Comparison of ENCODE assay signal across 8 cellular contexts in the genomic region with DNA sequence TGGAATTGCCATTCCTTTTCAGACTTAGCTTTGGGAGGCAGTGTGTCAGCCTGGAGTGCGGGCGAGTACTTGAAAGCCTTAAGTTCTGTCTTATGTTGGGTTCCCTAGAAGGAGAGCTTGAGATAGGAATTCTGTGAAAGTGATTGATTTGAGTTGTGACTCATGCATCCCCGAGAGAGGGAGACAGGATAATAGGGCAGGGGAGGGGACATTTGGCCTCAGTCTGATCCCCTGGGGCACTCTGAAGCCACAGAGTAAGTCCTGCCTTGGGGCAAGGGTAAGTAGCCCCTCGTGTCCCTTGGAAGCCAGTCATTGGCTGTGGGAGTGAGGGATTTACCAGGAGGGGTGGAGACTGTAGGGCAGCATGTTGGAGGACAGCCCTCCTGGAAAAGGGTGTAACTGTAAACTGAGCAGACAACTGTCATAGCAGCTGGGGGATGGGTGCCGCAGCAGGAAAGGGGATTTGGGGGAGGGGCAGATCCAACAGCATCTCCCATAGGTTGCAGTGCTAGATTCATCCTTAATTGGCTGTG. TPM values are rescaled to one million over a fixed set of nuclear protein-coding genes. Genes with fewer than 3 reads are reported as not detected.
DNase-seq lines count a peak whose midpoint lies in the region; ATAC-seq and TF ChIP-seq lines count a peak whose summit lies in the region.

No MANE protein-coding gene starts in this region.

- H3K4me1 Mint-ChIP-seq in T-helper 17 cell = peaks cover 9% of the 10 kb centered on the region
- H3K4me1 Mint-ChIP-seq in activated T-cell treated with anti-CD3 and anti-CD28 coated beads, Interleukin-2, amount 50 U/mL, for 4 hours (ENCODE audit: low read depth) = peaks cover 4% of the 10 kb centered on the region
- H3K4me1 Mint-ChIP-seq in stimulated activated memory B cell treated with anti-CD40 and anti-IgM and Interleukin-4, amounts not matched to agents 10 μg/mL and 1 μg/mL and 100 μg/mL, for 72 hours = no peaks in the 10 kb centered on the region

- DNase-seq in A673 (ENCODE audit: low spot score) (peak; percentile 58), M059J (ENCODE audit: low read depth) (peak; percentile 91), adipocyte (ENCODE audit: low read depth) (no peak), iPS-NIHi7 (ENCODE audit: extremely low spot score) (peak; percentile 87), T-helper 17 cell (no peak), OCI-M2 (lab: John Stamatoyannopoulos, UW; ENCODE audit: unreplicated experiment) (no peak)
- no peak for DNase-seq in activated T-cell treated with anti-CD3 and anti-CD28 coated beads, Interleukin-2, amount 50 U/mL, for 4 hours

- BruUV-seq in A673 (replicated peaks; lab: Mats Ljungman, UMichigan) = no TSS peak

- H3K36me3 Mint-ChIP-seq in T-helper 17 cell (ENCODE audit: low read depth) = peaks cover 4% of the 10 kb centered on the region
- H3K36me3 Mint-ChIP-seq in activated T-cell treated with anti-CD3 and anti-CD28 coated beads, Interleukin-2, amount 50 U/mL, for 4 hours (ENCODE audit: insufficient read depth) = no peaks in the 10 kb centered on the region
- H3K36me3 Mint-ChIP-seq in stimulated activated memory B cell treated with anti-CD40 and anti-IgM and Interleukin-4, amounts not matched to agents 10 μg/mL and 1 μg/mL and 100 μg/mL, for 72 hours = no peaks in the 10 kb centered on the region

- H3K9ac ChIP-seq in adipocyte (ENCODE audit: low read length) = no peak overlapping the region

- no peak overlapping the region for H3K27ac ChIP-seq in A673 (ENCODE audit: low read depth, low read length, poor library complexity, severe bottlenecking)

- H3K4me1 ChIP-seq in A673 (ENCODE audit: insufficient read depth, low read length, poor library complexity, severe bottlenecking) = peaks cover 12% of the 10 kb centered on the region
- peaks cover 25% of the 10 kb centered on the region for H3K4me1 ChIP-seq in adipocyte (ENCODE audit: control insufficient read depth, insufficient read depth, low read length)

- intact Hi-C loops in A673 (cut with micrococcal nuclease; ENCODE audit: unreplicated experiment) = no loop called here

- H3K9me3 ChIP-seq in A673 (ENCODE audit: low read depth, low read length, poor library complexity, severe bottlenecking) (no peaks in the 10 kb centered on the region), adipocyte (ENCODE audit: control insufficient read depth, low read length) (no peaks in the 10 kb centered on the region), T-helper 17 cell (ENCODE audit: control insufficient read depth, low read length, poor library complexity, severe bottlenecking) (no peaks in the 10 kb centered on the region)

- H3K36me3 ChIP-seq in A673 (ENCODE audit: insufficient read depth, low read length, poor library complexity, severe bottlenecking) = no peaks in the 10 kb centered on the region
- H3K36me3 ChIP-seq in adipocyte (ENCODE audit: control insufficient read depth, insufficient read depth, low read length, severe bottlenecking) = no peaks in the 10 kb centered on the region

- H3K27me3 ChIP-seq in A673 (replicated peaks; ENCODE audit: insufficient read depth, low read depth, low read length, poor library complexity) (no peaks in the 10 kb centered on the region), adipocyte (replicated peaks; ENCODE audit: control insufficient read depth, insufficient read depth, low read length) (no peaks in the 10 kb centered on the region)

- H3K27ac Mint-ChIP-seq in T-helper 17 cell = no peak overlapping the region
- H3K27ac Mint-ChIP-seq in stimulated activated memory B cell treated with anti-CD40 and anti-IgM and Interleukin-4, amounts not matched to agents 10 μg/mL and 1 μg/mL and 100 μg/mL, for 72 hours = no peak overlapping the region

- H3K4me3 Mint-ChIP-seq in T-helper 17 cell = no peak overlapping the region
- H3K4me3 Mint-ChIP-seq in activated T-cell treated with anti-CD3 and anti-CD28 coated beads, Interleukin-2, amount 50 U/mL, for 4 hours = no peak overlapping the region
- H3K4me3 Mint-ChIP-seq in stimulated activated memory B cell treated with anti-CD40 and anti-IgM and Interleukin-4, amounts not matched to agents 10 μg/mL and 1 μg/mL and 100 μg/mL, for 72 hours = no peak overlapping the region

- no peak for TF ChIP-seq CTCF in A673 (conservative IDR thresholded peaks at IDR 0.05; ENCODE audit: low read depth, low read length)

- POLR2A ChIA-PET in A673 (lab: Charles Lee; ENCODE audit: low non-redundant PET) = no interaction called here

- no peaks in the 10 kb centered on the region for H3K9me3 Mint-ChIP-seq in activated T-cell treated with anti-CD3 and anti-CD28 coated beads, Interleukin-2, amount 50 U/mL, for 4 hours
- H3K9me3 Mint-ChIP-seq in stimulated activated memory B cell treated with anti-CD40 and anti-IgM and Interleukin-4, amounts not matched to agents 10 μg/mL and 1 μg/mL and 100 μg/mL, for 72 hours = no peaks in the 10 kb centered on the region

- H3K27me3 Mint-ChIP-seq in T-helper 17 cell = peaks cover 34% of the 10 kb centered on the region
- peaks cover 30% of the 10 kb centered on the region for H3K27me3 Mint-ChIP-seq in activated T-cell treated with anti-CD3 and anti-CD28 coated beads, Interleukin-2, amount 50 U/mL, for 4 hours (ENCODE audit: low read depth)
- peaks cover 32% of the 10 kb centered on the region for H3K27me3 Mint-ChIP-seq in stimulated activated memory B cell treated with anti-CD40 and anti-IgM and Interleukin-4, amounts not matched to agents 10 μg/mL and 1 μg/mL and 100 μg/mL, for 72 hours

- CTCF ChIA-PET in A673 (lab: Charles Lee) = no interaction called here

- no peak overlapping the region for H3K4me3 ChIP-seq in A673 (ENCODE audit: low read depth, low read length, poor library complexity, severe bottlenecking)
- peak overlapping the region; percentile 38 for H3K4me3 ChIP-seq in adipocyte (ENCODE audit: low read length)

- ATAC-seq in T-helper 17 cell = no peak
- no peak for ATAC-seq in activated T-cell treated with anti-CD3 and anti-CD28 coated beads, Interleukin-2, amount 50 U/mL, for 4 hours
- no peak for ATAC-seq in stimulated activated memory B cell treated with anti-CD40 and anti-IgM and Interleukin-4, amounts not matched to agents 10 μg/mL and 1 μg/mL and 100 μg/mL, for 72 hours

RNA-seq across cellular contexts. Expression of a gene that starts 44.0 kb away (rescaled TPM):
- total RNA-seq in A673 (2021) (12.8 and 15.0 TPM in 2 replicates), T-helper 17 cell (1 to 10 TPM; 1.4 to 3.2 TPM)
- 3.3 and 4.7 TPM in 2 replicates for total RNA-seq in M059J (2014; rRNA removed; shearing (Covaris generic))
- 1 to 10 TPM; 4.0 to 9.7 (median 7.3) TPM for total RNA-seq in activated T-cell treated with anti-CD3 and anti-CD28 coated beads, Interleukin-2, amount 50 U/mL, for 4 hours

RNA-seq across cellular contexts. Expression of a gene that starts 50.0 kb away (rescaled TPM):
- not detected in 2 replicates for total RNA-seq in A673 (2021)
- not detected in 2 replicates for total RNA-seq in M059J (2014; rRNA removed; shearing (Covaris generic))
- total RNA-seq in T-helper 17 cell = not detected
- not detected for total RNA-seq in activated T-cell treated with anti-CD3 and anti-CD28 coated beads, Interleukin-2, amount 50 U/mL, for 4 hours

Comparison
In these comparisons a context has a peak if more than half of its experiments do, and no peak if none do; other contexts are left out.
1. DNase-seq: peak in A673 (single experiment), M059J (single experiment) and iPS-NIHi7 (single experiment); none in adipocyte (single experiment), T-helper 17 cell (0 of 3), activated T-cell treated with anti-CD3 and anti-CD28 coated beads, Interleukin-2, amount 50 U/mL, for 4 hours (single experiment) and OCI-M2 (single experiment).